In the genomic region with DNA sequence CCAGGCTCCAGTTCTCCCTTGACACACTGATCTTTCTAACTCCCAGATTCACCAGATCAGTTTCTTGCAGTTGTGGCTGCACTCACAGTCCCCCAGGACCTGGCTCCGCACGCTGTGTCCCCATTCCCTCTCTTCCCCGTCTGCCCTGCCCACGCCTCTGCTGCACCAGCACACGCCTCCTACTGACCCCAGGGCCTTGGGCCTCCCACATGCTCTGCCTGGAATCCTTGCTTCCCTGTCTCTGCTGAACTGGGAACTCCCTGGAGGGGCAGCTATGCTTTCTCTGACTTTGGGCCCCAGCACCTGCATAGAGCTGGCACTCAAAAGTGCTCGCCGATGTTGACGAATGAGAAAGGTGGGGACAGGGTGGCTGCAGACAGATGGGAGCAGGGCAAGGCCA, we compare ENCODE assay signal across 17 cellular contexts.
"Had no signal": no experiment of that assay in that cellular context is flagged by ENCODE, and none has a peak within 500 bp of the region (broad histone marks: within the 10 kb centered on the region; RNA-seq: fewer than 3 reads in every experiment).

No MANE protein-coding gene starts in this region.

- H3K27ac ChIP-seq: epithelial cell of prostate, left lung, prostate gland had no signal

- H3K4me3 Mint-ChIP-seq: activated CD4-positive, alpha-beta T cell treated with anti-CD3 and anti-CD28 coated beads, Interleukin-2, amount 10 ng/mL, durations not matched to agents 24 days and 14 days; activated CD8-positive, alpha-beta T cell treated with anti-CD3 and anti-CD28 coated beads for 36 hours; activated naive CD4-positive, alpha-beta T cell treated with anti-CD3 and anti-CD28 coated beads, Interleukin-2, amount 50 U/mL, for 24 hours; endodermal cell; stimulated activated memory B cell treated with anti-CD40 and anti-IgM and Interleukin-4, amounts not matched to agents 10 μg/mL and 1 μg/mL and 100 μg/mL, for 72 hours had no signal

- H3K27me3 Mint-ChIP-seq: activated CD4-positive, alpha-beta T cell treated with anti-CD3 and anti-CD28 coated beads, Interleukin-2, amount 10 ng/mL, durations not matched to agents 24 days and 14 days; activated CD8-positive, alpha-beta T cell treated with anti-CD3 and anti-CD28 coated beads for 36 hours; activated naive CD4-positive, alpha-beta T cell treated with anti-CD3 and anti-CD28 coated beads, Interleukin-2, amount 50 U/mL, for 24 hours; stimulated activated memory B cell treated with anti-CD40 and anti-IgM and Interleukin-4, amounts not matched to agents 10 μg/mL and 1 μg/mL and 100 μg/mL, for 72 hours had no signal

- ATAC-seq: activated CD8-positive, alpha-beta T cell treated with anti-CD3 and anti-CD28 coated beads for 36 hours; left lung; sciatic nerve; stimulated activated memory B cell treated with anti-CD40 and anti-IgM and Interleukin-4, amounts not matched to agents 10 μg/mL and 1 μg/mL and 100 μg/mL, for 72 hours had no signal

- H3K9me3 Mint-ChIP-seq: activated CD4-positive, alpha-beta T cell treated with anti-CD3 and anti-CD28 coated beads, Interleukin-2, amount 10 ng/mL, durations not matched to agents 24 days and 14 days; activated CD8-positive, alpha-beta T cell treated with anti-CD3 and anti-CD28 coated beads for 36 hours; activated naive CD4-positive, alpha-beta T cell treated with anti-CD3 and anti-CD28 coated beads, Interleukin-2, amount 50 U/mL, for 24 hours; activated T-helper 2 cell treated with anti-CD3 and anti-CD28 coated beads, Interferon-gamma antibody, Interleukin-2, Interleukin-4, amounts not matched to agents 10 μg/mL and 5 μg/mL and 100 μg/mL, durations not matched to agents 14 hours and 24 hours and 36 hours; endodermal cell; stimulated activated memory B cell treated with anti-CD40 and anti-IgM and Interleukin-4, amounts not matched to agents 10 μg/mL and 1 μg/mL and 100 μg/mL, for 72 hours had no signal

- DNase-seq: activated CD4-positive, alpha-beta T cell treated with anti-CD3 and anti-CD28 coated beads, Interleukin-2, amount 10 ng/mL, durations not matched to agents 24 days and 14 days; activated CD8-positive, alpha-beta T cell treated with anti-CD3 and anti-CD28 coated beads for 36 hours; endodermal cell; foreskin fibroblast; hippocampal formation; islet precursor cell; mammary epithelial cell; occipital lobe; stimulated activated CD4-positive, alpha-beta T cell treated with anti-CD3 and anti-CD28 coated beads, Interleukin-4, amount 100 ng/mL, for 4 hours; T-helper 9 cell had no signal

- H3K4me1 Mint-ChIP-seq: activated CD4-positive, alpha-beta T cell treated with anti-CD3 and anti-CD28 coated beads, Interleukin-2, amount 10 ng/mL, durations not matched to agents 24 days and 14 days; activated naive CD4-positive, alpha-beta T cell treated with anti-CD3 and anti-CD28 coated beads, Interleukin-2, amount 50 U/mL, for 24 hours; stimulated activated memory B cell treated with anti-CD40 and anti-IgM and Interleukin-4, amounts not matched to agents 10 μg/mL and 1 μg/mL and 100 μg/mL, for 72 hours had no signal

- H3K36me3 Mint-ChIP-seq: activated naive CD4-positive, alpha-beta T cell treated with anti-CD3 and anti-CD28 coated beads, Interleukin-2, amount 50 U/mL, for 24 hours; stimulated activated memory B cell treated with anti-CD40 and anti-IgM and Interleukin-4, amounts not matched to agents 10 μg/mL and 1 μg/mL and 100 μg/mL, for 72 hours had no signal

- H3K27ac Mint-ChIP-seq: activated CD4-positive, alpha-beta T cell treated with anti-CD3 and anti-CD28 coated beads, Interleukin-2, amount 10 ng/mL, durations not matched to agents 24 days and 14 days; activated CD8-positive, alpha-beta T cell treated with anti-CD3 and anti-CD28 coated beads for 36 hours; activated naive CD4-positive, alpha-beta T cell treated with anti-CD3 and anti-CD28 coated beads, Interleukin-2, amount 50 U/mL, for 24 hours; activated T-helper 2 cell treated with anti-CD3 and anti-CD28 coated beads, Interferon-gamma antibody, Interleukin-2, Interleukin-4, amounts not matched to agents 10 μg/mL and 5 μg/mL and 100 μg/mL, durations not matched to agents 14 hours and 24 hours and 36 hours; endodermal cell; stimulated activated memory B cell treated with anti-CD40 and anti-IgM and Interleukin-4, amounts not matched to agents 10 μg/mL and 1 μg/mL and 100 μg/mL, for 72 hours had no signal

- H3K36me3 ChIP-seq: left lung, prostate gland had no signal

- H3K9me3 ChIP-seq: left lung, prostate gland had no signal

- H3K4me3 ChIP-seq: left lung, prostate gland had no signal

- H3K4me1 ChIP-seq: left lung, prostate gland had no signal
